ENCODE assay signal across 17 cellular contexts in genomic region chr9:270657-271237, GRCh38. TPM values are rescaled to one million over a fixed set of nuclear protein-coding genes. Genes with fewer than 3 reads are reported as not detected.
DNase-seq lines count a peak whose midpoint lies in the region; ATAC-seq and TF ChIP-seq lines count a peak whose summit lies in the region.
"Had no signal": no experiment of that assay in that cellular context is flagged by ENCODE, and none has a peak within 500 bp of the region (broad histone marks: within the 10 kb centered on the region; RNA-seq: fewer than 3 reads in every experiment).

No MANE protein-coding gene starts in this region.

- H3K4me1 ChIP-seq in spleen = peaks cover 17 to 100% (median 69%) of the 10 kb centered on the region in 6 donors
- H3K4me1 ChIP-seq: neural progenitor cell, thyroid gland had no signal

- peaks cover 20% of the 10 kb centered on the region for H3K36me3 Mint-ChIP-seq in activated naive CD4-positive, alpha-beta T cell treated with anti-CD3 and anti-CD28 coated beads for 36 hours (ENCODE audit: low read depth)
- peaks cover 16 to 30% of the 10 kb centered on the region in 2 donors for H3K36me3 Mint-ChIP-seq in activated naive CD4-positive, alpha-beta T cell treated with anti-CD3 and anti-CD28 coated beads, Interleukin-2, amount 50 U/mL, for 72 hours
- H3K36me3 Mint-ChIP-seq in activated naive CD8-positive, alpha-beta T cell treated with anti-CD3 and anti-CD28 coated beads for 36 hours = peaks cover 36% of the 10 kb centered on the region
- H3K36me3 Mint-ChIP-seq: neural progenitor cell had no signal

- H3K27ac ChIP-seq in spleen = peak overlapping the region in 7 of 8 donors; percentile 72 to 96 (median 94)
- H3K27ac ChIP-seq: neural progenitor cell, thyroid gland had no signal

- intact Hi-C loops in activated naive CD4-positive, alpha-beta T cell treated with anti-CD3 and anti-CD28 coated beads for 36 hours (cut with micrococcal nuclease) = loop anchor here (5.0 kb wide), 1 partner anchor 247 kb away; no protein-coding TSS in a partner anchor
- intact Hi-C loops in spleen (cut with DNase I; ENCODE audit: low total_unique reads) = no loop called here

- H3K4me3 Mint-ChIP-seq in activated naive CD4-positive, alpha-beta T cell treated with anti-CD3 and anti-CD28 coated beads for 36 hours = no peak overlapping the region
- H3K4me3 Mint-ChIP-seq in activated naive CD8-positive, alpha-beta T cell treated with anti-CD3 and anti-CD28 coated beads for 36 hours = no peak overlapping the region
- H3K4me3 Mint-ChIP-seq: endodermal cell, mesothelial cell of epicardium, neural progenitor cell had no signal

- peaks cover 43% of the 10 kb centered on the region for H3K4me1 Mint-ChIP-seq in activated naive CD4-positive, alpha-beta T cell treated with anti-CD3 and anti-CD28 coated beads for 36 hours (ENCODE audit: low read depth)
- peaks cover 35% of the 10 kb centered on the region for H3K4me1 Mint-ChIP-seq in activated naive CD8-positive, alpha-beta T cell treated with anti-CD3 and anti-CD28 coated beads for 36 hours
- H3K4me1 Mint-ChIP-seq: neural progenitor cell had no signal

- peaks cover 0 to 36% (median 0%) of the 10 kb centered on the region in 6 donors for H3K36me3 ChIP-seq in spleen
- H3K36me3 ChIP-seq: neural progenitor cell, thyroid gland had no signal

- H3K27me3 Mint-ChIP-seq in activated naive CD4-positive, alpha-beta T cell treated with anti-CD3 and anti-CD28 coated beads for 36 hours (ENCODE audit: low read depth) = no peaks in the 10 kb centered on the region
- H3K27me3 Mint-ChIP-seq in activated naive CD8-positive, alpha-beta T cell treated with anti-CD3 and anti-CD28 coated beads for 36 hours = no peaks in the 10 kb centered on the region

- H3K9me3 ChIP-seq in spleen = no peaks in the 10 kb centered on the region
- H3K9me3 ChIP-seq: thyroid gland had no signal

- H3K27ac Mint-ChIP-seq in activated naive CD4-positive, alpha-beta T cell treated with anti-CD3 and anti-CD28 coated beads for 36 hours = peak overlapping the region; percentile 63
- H3K27ac Mint-ChIP-seq in activated naive CD4-positive, alpha-beta T cell treated with anti-CD3 and anti-CD28 coated beads, Interleukin-2, amount 50 U/mL, for 72 hours = peak overlapping the region in 1 of 2 donors; percentile 23
- peak overlapping the region; percentile 100 for H3K27ac Mint-ChIP-seq in activated naive CD8-positive, alpha-beta T cell treated with anti-CD3 and anti-CD28 coated beads for 36 hours
- H3K27ac Mint-ChIP-seq: endodermal cell, mesothelial cell of epicardium, neural progenitor cell had no signal

- no peak for DNase-seq in activated naive CD4-positive, alpha-beta T cell treated with anti-CD3 and anti-CD28 coated beads for 36 hours
- DNase-seq in activated naive CD4-positive, alpha-beta T cell treated with anti-CD3 and anti-CD28 coated beads, Interleukin-2, amount 50 U/mL, for 72 hours (ENCODE audit: low spot score in 2 of 2) = no peak
- DNase-seq in MV-4-11 (lab: John Stamatoyannopoulos, UW) (peak; percentile 15), spleen (no peak)
- no peak for DNase-seq in activated naive CD8-positive, alpha-beta T cell treated with anti-CD3 and anti-CD28 coated beads for 36 hours
- no peak for DNase-seq in stimulated activated CD4-positive, alpha-beta T cell treated with anti-CD3 and anti-CD28 coated beads, Interleukin-2, amount 100 ng/mL, for 48 hours
- DNase-seq: activated CD8-positive, alpha-beta memory T cell treated with anti-CD3 and anti-CD28 coated beads for 24 hours; activated effector memory CD4-positive, alpha-beta T cell treated with anti-CD3 and anti-CD28 coated beads, Interleukin-2, amount 50 U/mL, for 16 hours; endodermal cell; NCI-H1417 treated with DMSO at 0.1 percent for 48 hours; NCI-H510A treated with DMSO at 0.1 percent for 48 hours; thyroid gland had no signal

- CTCF ChIA-PET in activated naive CD4-positive, alpha-beta T cell treated with anti-CD3 and anti-CD28 coated beads for 36 hours (lab: Charles Lee) = no interaction called here

- no peaks in the 10 kb centered on the region for H3K9me3 Mint-ChIP-seq in activated naive CD4-positive, alpha-beta T cell treated with anti-CD3 and anti-CD28 coated beads for 36 hours
- H3K9me3 Mint-ChIP-seq in activated naive CD4-positive, alpha-beta T cell treated with anti-CD3 and anti-CD28 coated beads, Interleukin-2, amount 50 U/mL, for 72 hours = peaks cover 4% of the 10 kb centered on the region in 2 donors
- H3K9me3 Mint-ChIP-seq in activated naive CD8-positive, alpha-beta T cell treated with anti-CD3 and anti-CD28 coated beads for 36 hours = peaks cover 2% of the 10 kb centered on the region
- H3K9me3 Mint-ChIP-seq: neural progenitor cell had no signal

- H3K4me3 ChIP-seq in spleen = peak overlapping the region in 1 of 8 donors; percentile 70
- H3K4me3 ChIP-seq: neural progenitor cell, thyroid gland had no signal

- 60 to 84% (median 66%) methylated on average over 2 of the region's 2 CpGs for WGBS in spleen, 5 donors

- no peak for TF ChIP-seq POLR2A in spleen (IDR thresholded peaks at IDR 0.05)

- ATAC-seq in activated naive CD4-positive, alpha-beta T cell treated with anti-CD3 and anti-CD28 coated beads, Interleukin-2, amount 50 U/mL, for 72 hours = no peak
- ATAC-seq in HG03571 (IDR thresholded peaks at IDR 0.05; ENCODE audit: unreplicated experiment) (no peak), HG02973 (IDR thresholded peaks at IDR 0.05; ENCODE audit: unreplicated experiment) (no peak)
- ATAC-seq: left lobe of liver had no signal

- TF ChIP-seq CTCF in spleen (IDR thresholded peaks at IDR 0.05 in 8 of 11, conservative IDR thresholded peaks at IDR 0.05 in 3 of 11) = no peak

- H3K27me3 ChIP-seq in spleen (replicated peaks in 1 of 7) = no peaks in the 10 kb centered on the region
- H3K27me3 ChIP-seq: neural progenitor cell, thyroid gland had no signal

RNA-seq across cellular contexts. Expression of gene DOCK8, which starts 56.1 kb away (rescaled TPM):
- total RNA-seq in activated naive CD4-positive, alpha-beta T cell treated with anti-CD3 and anti-CD28 coated beads for 36 hours = 100 to 1,000 TPM; 110 to 114 TPM
- total RNA-seq in activated naive CD4-positive, alpha-beta T cell treated with anti-CD3 and anti-CD28 coated beads, Interleukin-2, amount 50 U/mL, for 72 hours = 100 to 1,000 TPM; 101 to 134 TPM
- 100 to 1,000 TPM; 130 to 132 TPM for total RNA-seq in activated naive CD8-positive, alpha-beta T cell treated with anti-CD3 and anti-CD28 coated beads for 36 hours
- total RNA-seq in spleen = 100 to 1,000 TPM; 153 to 275 (median 196) TPM
- polyA plus RNA-seq in spleen = 10 to 100 TPM; 34.3 to 40.1 (median 39.1) TPM
